1 cellular context compared by ENCODE assay signal in the genomic region with DNA sequence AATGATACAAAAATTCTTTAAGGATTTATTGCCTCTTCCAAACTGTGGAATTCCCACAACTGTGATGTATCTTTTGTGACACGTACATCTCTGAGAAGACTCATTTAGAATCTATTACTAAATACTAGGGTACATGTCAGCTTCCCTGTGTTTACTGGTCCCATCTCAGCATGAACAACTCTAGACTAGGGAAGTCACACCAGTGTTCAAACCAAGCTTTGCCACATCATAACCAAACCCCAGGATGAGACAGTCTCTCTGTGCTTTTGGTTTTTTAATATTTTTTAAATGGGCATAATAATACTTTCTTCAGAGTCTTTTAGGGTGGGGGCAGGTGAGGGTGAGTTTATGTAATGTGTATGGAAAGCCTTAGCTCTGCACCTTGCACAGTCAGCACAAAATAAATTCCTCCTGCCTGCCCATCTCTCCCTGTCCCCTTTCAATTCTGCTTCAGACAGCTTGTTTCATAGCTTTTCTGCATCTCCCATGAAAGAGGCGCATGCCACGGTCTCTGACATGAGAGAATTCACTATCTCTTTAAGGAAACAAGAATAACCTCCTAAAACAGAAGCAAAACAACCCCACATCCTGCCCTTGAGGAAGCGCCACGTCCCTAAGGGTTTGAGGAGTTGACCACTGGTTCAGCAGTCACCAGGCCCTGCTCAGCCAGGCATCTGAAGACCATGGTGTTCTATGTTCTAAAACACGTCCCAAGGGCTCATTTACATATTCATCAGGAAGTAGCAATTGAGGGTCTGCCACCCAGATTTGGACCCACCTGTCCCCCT.
TF ChIP-seq lines count a peak whose summit lies in the region.

No MANE protein-coding gene starts in this region.

TF ChIP-seq in GM23338, 12 proteins besides CTCF, POLR2A, EP300 and RAD21 (continued from another document):
- TF ChIP-seq, protein P1, sequence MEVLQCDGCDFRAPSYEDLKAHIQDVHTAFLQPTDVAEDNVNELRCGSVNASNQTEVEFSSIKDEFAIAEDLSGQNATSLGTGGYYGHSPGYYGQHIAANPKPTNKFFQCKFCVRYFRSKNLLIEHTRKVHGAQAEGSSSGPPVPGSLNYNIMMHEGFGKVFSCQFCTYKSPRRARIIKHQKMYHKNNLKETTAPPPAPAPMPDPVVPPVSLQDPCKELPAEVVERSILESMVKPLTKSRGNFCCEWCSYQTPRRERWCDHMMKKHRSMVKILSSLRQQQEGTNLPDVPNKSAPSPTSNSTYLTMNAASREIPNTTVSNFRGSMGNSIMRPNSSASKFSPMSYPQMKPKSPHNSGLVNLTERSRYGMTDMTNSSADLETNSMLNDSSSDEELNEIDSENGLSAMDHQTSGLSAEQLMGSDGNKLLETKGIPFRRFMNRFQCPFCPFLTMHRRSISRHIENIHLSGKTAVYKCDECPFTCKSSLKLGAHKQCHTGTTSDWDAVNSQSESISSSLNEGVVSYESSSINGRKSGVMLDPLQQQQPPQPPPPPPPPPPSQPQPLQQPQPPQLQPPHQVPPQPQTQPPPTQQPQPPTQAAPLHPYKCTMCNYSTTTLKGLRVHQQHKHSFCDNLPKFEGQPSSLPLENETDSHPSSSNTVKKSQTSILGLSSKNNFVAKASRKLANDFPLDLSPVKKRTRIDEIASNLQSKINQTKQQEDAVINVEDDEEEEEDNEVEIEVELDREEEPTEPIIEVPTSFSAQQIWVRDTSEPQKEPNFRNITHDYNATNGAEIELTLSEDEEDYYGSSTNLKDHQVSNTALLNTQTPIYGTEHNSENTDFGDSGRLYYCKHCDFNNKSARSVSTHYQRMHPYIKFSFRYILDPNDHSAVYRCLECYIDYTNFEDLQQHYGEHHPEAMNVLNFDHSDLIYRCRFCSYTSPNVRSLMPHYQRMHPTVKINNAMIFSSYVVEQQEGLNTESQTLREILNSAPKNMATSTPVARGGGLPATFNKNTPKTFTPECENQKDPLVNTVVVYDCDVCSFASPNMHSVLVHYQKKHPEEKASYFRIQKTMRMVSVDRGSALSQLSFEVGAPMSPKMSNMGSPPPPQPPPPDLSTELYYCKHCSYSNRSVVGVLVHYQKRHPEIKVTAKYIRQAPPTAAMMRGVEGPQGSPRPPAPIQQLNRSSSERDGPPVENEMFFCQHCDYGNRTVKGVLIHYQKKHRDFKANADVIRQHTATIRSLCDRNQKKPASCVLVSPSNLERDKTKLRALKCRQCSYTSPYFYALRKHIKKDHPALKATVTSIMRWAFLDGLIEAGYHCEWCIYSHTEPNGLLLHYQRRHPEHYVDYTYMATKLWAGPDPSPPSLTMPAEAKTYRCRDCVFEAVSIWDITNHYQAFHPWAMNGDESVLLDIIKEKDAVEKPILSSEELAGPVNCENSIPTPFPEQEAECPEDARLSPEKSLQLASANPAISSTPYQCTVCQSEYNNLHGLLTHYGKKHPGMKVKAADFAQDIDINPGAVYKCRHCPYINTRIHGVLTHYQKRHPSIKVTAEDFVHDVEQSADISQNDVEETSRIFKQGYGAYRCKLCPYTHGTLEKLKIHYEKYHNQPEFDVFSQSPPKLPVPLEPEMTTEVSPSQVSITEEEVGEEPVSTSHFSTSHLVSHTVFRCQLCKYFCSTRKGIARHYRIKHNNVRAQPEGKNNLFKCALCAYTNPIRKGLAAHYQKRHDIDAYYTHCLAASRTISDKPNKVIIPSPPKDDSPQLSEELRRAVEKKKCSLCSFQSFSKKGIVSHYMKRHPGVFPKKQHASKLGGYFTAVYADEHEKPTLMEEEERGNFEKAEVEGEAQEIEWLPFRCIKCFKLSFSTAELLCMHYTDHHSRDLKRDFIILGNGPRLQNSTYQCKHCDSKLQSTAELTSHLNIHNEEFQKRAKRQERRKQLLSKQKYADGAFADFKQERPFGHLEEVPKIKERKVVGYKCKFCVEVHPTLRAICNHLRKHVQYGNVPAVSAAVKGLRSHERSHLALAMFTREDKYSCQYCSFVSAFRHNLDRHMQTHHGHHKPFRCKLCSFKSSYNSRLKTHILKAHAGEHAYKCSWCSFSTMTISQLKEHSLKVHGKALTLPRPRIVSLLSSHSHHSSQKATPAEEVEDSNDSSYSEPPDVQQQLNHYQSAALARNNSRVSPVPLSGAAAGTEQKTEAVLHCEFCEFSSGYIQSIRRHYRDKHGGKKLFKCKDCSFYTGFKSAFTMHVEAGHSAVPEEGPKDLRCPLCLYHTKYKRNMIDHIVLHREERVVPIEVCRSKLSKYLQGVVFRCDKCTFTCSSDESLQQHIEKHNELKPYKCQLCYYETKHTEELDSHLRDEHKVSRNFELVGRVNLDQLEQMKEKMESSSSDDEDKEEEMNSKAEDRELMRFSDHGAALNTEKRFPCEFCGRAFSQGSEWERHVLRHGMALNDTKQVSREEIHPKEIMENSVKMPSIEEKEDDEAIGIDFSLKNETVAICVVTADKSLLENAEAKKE (CRISPR knock-in tag; IDR thresholded peaks at IDR 0.05) = no peak
- TF ChIP-seq EZH2phosphoT487 (IDR thresholded peaks at IDR 0.05; ENCODE audit: unreplicated experiment) = no peak
- no peak for TF ChIP-seq NANOG (IDR thresholded peaks at IDR 0.05; ENCODE audit: borderline replicate concordance)
- TF ChIP-seq, protein P2, sequence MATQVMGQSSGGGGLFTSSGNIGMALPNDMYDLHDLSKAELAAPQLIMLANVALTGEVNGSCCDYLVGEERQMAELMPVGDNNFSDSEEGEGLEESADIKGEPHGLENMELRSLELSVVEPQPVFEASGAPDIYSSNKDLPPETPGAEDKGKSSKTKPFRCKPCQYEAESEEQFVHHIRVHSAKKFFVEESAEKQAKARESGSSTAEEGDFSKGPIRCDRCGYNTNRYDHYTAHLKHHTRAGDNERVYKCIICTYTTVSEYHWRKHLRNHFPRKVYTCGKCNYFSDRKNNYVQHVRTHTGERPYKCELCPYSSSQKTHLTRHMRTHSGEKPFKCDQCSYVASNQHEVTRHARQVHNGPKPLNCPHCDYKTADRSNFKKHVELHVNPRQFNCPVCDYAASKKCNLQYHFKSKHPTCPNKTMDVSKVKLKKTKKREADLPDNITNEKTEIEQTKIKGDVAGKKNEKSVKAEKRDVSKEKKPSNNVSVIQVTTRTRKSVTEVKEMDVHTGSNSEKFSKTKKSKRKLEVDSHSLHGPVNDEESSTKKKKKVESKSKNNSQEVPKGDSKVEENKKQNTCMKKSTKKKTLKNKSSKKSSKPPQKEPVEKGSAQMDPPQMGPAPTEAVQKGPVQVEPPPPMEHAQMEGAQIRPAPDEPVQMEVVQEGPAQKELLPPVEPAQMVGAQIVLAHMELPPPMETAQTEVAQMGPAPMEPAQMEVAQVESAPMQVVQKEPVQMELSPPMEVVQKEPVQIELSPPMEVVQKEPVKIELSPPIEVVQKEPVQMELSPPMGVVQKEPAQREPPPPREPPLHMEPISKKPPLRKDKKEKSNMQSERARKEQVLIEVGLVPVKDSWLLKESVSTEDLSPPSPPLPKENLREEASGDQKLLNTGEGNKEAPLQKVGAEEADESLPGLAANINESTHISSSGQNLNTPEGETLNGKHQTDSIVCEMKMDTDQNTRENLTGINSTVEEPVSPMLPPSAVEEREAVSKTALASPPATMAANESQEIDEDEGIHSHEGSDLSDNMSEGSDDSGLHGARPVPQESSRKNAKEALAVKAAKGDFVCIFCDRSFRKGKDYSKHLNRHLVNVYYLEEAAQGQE (IDR thresholded peaks at IDR 0.05; ENCODE audit: unreplicated experiment) = no peak
- TF ChIP-seq, protein P3, sequence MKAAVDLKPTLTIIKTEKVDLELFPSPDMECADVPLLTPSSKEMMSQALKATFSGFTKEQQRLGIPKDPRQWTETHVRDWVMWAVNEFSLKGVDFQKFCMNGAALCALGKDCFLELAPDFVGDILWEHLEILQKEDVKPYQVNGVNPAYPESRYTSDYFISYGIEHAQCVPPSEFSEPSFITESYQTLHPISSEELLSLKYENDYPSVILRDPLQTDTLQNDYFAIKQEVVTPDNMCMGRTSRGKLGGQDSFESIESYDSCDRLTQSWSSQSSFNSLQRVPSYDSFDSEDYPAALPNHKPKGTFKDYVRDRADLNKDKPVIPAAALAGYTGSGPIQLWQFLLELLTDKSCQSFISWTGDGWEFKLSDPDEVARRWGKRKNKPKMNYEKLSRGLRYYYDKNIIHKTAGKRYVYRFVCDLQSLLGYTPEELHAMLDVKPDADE (IDR thresholded peaks at IDR 0.05) = no peak
- TF ChIP-seq POLR2AphosphoS5 (IDR thresholded peaks at IDR 0.05; ENCODE audit: low read depth) = no peak
TF ChIP-seq in GM23338: peak in this region for 0.
